ENCODE assay signal across 10 cellular contexts in the genomic region with DNA sequence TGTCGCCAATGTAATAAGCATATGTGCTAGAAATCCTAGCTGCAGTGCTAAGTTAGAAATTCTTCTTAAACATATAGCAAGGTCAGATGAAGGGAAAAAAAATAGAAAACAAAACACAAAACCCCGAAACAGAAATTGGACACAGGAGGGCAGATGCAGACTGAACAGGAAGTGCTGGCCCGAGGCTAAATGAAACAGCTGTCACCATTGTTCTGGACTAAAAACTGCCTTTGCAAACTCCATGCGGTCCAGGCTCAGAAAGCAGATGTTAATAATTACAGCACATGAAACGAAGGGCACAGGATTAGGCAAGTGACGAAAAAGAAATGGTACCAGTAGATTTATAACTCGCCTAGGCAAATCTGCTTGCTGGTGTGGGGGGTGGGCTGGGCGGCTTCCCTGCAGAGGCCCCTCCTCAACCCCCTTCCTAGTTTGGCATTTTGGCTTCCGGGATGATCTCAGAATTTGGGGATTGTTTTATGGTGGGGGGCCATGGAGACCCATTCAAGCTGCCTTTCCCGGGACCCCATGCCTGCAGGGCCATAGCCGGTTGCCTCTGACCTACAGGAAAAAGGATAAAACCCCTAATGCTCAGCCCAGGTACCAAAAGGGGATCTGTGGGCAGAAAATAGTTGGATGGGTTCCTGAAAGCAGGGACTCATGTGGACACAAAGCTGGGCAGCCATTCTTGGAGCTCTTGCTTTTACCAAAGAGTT. TPM values are rescaled to one million over a fixed set of nuclear protein-coding genes. Genes with fewer than 3 reads are reported as not detected.
A peak's percentile ranks its signal among the peaks of the same experiment; 100 is the strongest.
DNase-seq lines count a peak whose midpoint lies in the region; ATAC-seq and TF ChIP-seq lines count a peak whose summit lies in the region.
"Had no signal": no experiment of that assay in that cellular context is flagged by ENCODE, and none has a peak within 500 bp of the region (broad histone marks: within the 10 kb centered on the region; RNA-seq: fewer than 3 reads in every experiment).

No MANE protein-coding gene starts in this region.

- H3K4me3 ChIP-seq in fibroblast of the aortic adventitia (ENCODE audit: low read depth, low read length) (no peak overlapping the region), smooth muscle cell (no peak overlapping the region)

- no peaks in the 10 kb centered on the region for H3K79me2 ChIP-seq in smooth muscle cell (ENCODE audit: low read depth)

- H3K9ac ChIP-seq in smooth muscle cell (ENCODE audit: low read depth): no peak overlapping the region

- H3K9me3 ChIP-seq in smooth muscle cell (replicated peaks; ENCODE audit: low read depth): no peaks in the 10 kb centered on the region

- WGBS in smooth muscle cell (ENCODE audit: low lambda C conversion rate): 54% methylated on average over 11 of the region's 11 CpGs

- H3F3A ChIP-seq in smooth muscle cell (ENCODE audit: low read depth): no peaks in the 10 kb centered on the region

- ATAC-seq in GM21576 (IDR thresholded peaks at IDR 0.05; ENCODE audit: unreplicated experiment): peak; percentile 79
- no peak for ATAC-seq in HG03457 (IDR thresholded peaks at IDR 0.05; ENCODE audit: unreplicated experiment)

- no peak for TF ChIP-seq CTCF in fibroblast of the aortic adventitia (IDR thresholded peaks at IDR 0.05; ENCODE audit: insufficient read depth, low read length)
- no peak for TF ChIP-seq CTCF in smooth muscle cell (IDR thresholded peaks at IDR 0.05; ENCODE audit: borderline replicate concordance, insufficient read depth, poor library complexity, severe bottlenecking)

- DNase-seq in GM03348 (ENCODE audit: low spot score): peak; percentile 71
- DNase-seq in NCI-H146 (lab: John Stamatoyannopoulos, UW): peak; percentile 88
- peak; percentile 15 for DNase-seq in fibroblast of the aortic adventitia (ENCODE audit: low read depth)
- no peak for DNase-seq in NCI-H510A treated with DMSO at 0.1 percent for 48 hours (lab: John Stamatoyannopoulos, UW)
- DNase-seq in smooth muscle cell (lab: John Stamatoyannopoulos, UW; ENCODE audit: unreplicated experiment): no peak
- no peak for DNase-seq in activated gamma-delta T cell treated with Interleukin-2 at 50 U/mL for 16 hours
- DNase-seq: activated CD4-positive, alpha-beta memory T cell treated with anti-CD3 and anti-CD28 coated beads, Interleukin-2, amount 10 ng/mL, durations not matched to agents 7 days and 5 days had no signal

- H3K36me3 ChIP-seq in smooth muscle cell (ENCODE audit: low read depth): no peaks in the 10 kb centered on the region

- peaks cover 15% of the 10 kb centered on the region for H3K4me1 ChIP-seq in smooth muscle cell (ENCODE audit: low read depth)

- H3K4me2 ChIP-seq in smooth muscle cell: no peak overlapping the region

- peaks cover 16% of the 10 kb centered on the region for H3K27me3 ChIP-seq in smooth muscle cell (ENCODE audit: low read depth)

- H4K20me1 ChIP-seq in smooth muscle cell (ENCODE audit: low read depth): no peaks in the 10 kb centered on the region

- H3K27ac ChIP-seq in smooth muscle cell (ENCODE audit: low read depth): no peak overlapping the region

- H2AFZ ChIP-seq in smooth muscle cell (ENCODE audit: low read depth): no peak overlapping the region

RNA-seq across cellular contexts. Expression of a gene that starts 39.2 kb away (rescaled TPM):
- total RNA-seq in fibroblast of the aortic adventitia (ENCODE audit: low replicate concordance): 0.18 and 1.1 TPM in 2 replicates
- total RNA-seq in smooth muscle cell: 0.27 TPM in 1 of 2 replicates, not detected in the other
- polyA plus RNA-seq in smooth muscle cell: not detected in 2 replicates
- total RNA-seq: activated CD4-positive, alpha-beta memory T cell treated with anti-CD3 and anti-CD28 coated beads, Interleukin-2, amount 10 ng/mL, durations not matched to agents 7 days and 5 days; dermis microvascular lymphatic vessel endothelial cell had no signal

Comparison
In these comparisons a context has a peak if more than half of its experiments do, and no peak if none do; other contexts are left out.
1. DNase-seq: peak in GM03348 (single experiment), NCI-H146 (single experiment) and fibroblast of the aortic adventitia (single experiment); none in NCI-H510A treated with DMSO at 0.1 percent for 48 hours (single experiment), smooth muscle cell (single experiment) and activated gamma-delta T cell treated with Interleukin-2 at 50 U/mL for 16 hours (single experiment).